16 cellular contexts compared by ENCODE assay signal in genomic region chrX:77658886-77659285, GRCh38.
A peak's percentile ranks its signal among the peaks of the same experiment; 100 is the strongest.
DNase-seq lines count a peak whose midpoint lies in the region; FAIRE-seq and TF ChIP-seq lines count a peak whose summit lies in the region.
"Had no signal": no experiment of that assay in that cellular context is flagged by ENCODE, and none has a peak within 500 bp of the region (broad histone marks: within the 10 kb centered on the region; RNA-seq: fewer than 3 reads in every experiment).

No MANE protein-coding gene starts in this region.

- H3K27me3 ChIP-seq in vagina, result no peaks in the 10 kb centered on the region

- intact Hi-C loops in vagina (cut with DNase I), result no loop called here

- H3K4me1 ChIP-seq in vagina, result no peaks in the 10 kb centered on the region

- no peak overlapping the region for H3K4me3 ChIP-seq in vagina
- H3K4me3 ChIP-seq: GM23248 had no signal

- no peaks in the 10 kb centered on the region for H3K9me3 ChIP-seq in vagina

- H3K36me3 ChIP-seq in vagina, result no peaks in the 10 kb centered on the region

- H3K27ac ChIP-seq in vagina, result no peak overlapping the region
- H3K27ac ChIP-seq: GM23248 had no signal

- TF ChIP-seq POLR2A in vagina (IDR thresholded peaks at IDR 0.05), result no peak

- peak; percentile 68 for FAIRE-seq in frontal cortex (lab: Jason Lieb, UNC)
- FAIRE-seq: A204.1, GM12892, H54 had no signal

- DNase-seq in COLO829 (ENCODE audit: low spot score) (peak; percentile 50), RPMI7951 (ENCODE audit: low read depth) (peak; percentile 6), frontal cortex (ENCODE audit: low spot score in 2 of 2) (no peak), pons (ENCODE audit: low spot score) (peak; percentile 57), nucleus accumbens (lab: John Stamatoyannopoulos, UW) (no peak), OCI-M2 (lab: John Stamatoyannopoulos, UW; ENCODE audit: unreplicated experiment) (no peak), vagina (ENCODE audit: extremely low spot score in 2 of 2) (no peak)
- DNase-seq: C1 segment of cervical spinal cord; CD4-positive, alpha-beta T cell; COR-L47; DND-41; GDM1; GM23248 had no signal

- TF ChIP-seq CTCF in vagina (IDR thresholded peaks at IDR 0.05), result no peak

Comparison
In these comparisons a context has a peak if more than half of its experiments do, and no peak if none do; other contexts are left out.
1. DNase-seq: peak in COLO829 (single experiment), RPMI7951 (single experiment) and pons (single experiment); none in frontal cortex (0 of 2), nucleus accumbens (0 of 56), OCI-M2 (single experiment) and vagina (0 of 2).